18 cellular contexts compared by ENCODE assay signal in the genomic region with DNA sequence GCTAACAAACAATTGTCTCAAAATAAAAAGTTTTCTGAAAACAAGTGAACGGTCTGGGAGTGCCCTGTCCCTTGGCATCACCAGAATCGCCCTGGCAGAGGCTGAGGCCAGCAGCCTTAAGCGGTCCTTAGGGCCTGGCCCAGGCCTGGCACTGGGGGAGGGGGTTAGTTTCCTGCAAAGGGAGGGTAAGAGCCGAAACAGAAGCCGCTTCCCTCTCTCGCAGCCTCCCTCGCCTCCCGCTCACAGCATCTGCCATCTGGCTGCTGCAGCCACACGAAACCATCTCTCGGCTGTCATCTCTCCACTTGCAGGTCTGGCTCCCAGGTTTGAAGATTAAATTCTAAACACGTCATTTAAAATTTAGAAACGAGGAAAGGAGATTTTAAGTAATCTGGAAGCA. TPM values are rescaled to one million over a fixed set of nuclear protein-coding genes. Genes with fewer than 3 reads are reported as not detected.
DNase-seq lines count a peak whose midpoint lies in the region; ATAC-seq, FAIRE-seq and TF ChIP-seq lines count a peak whose summit lies in the region.
"Had no signal": no experiment of that assay in that cellular context is flagged by ENCODE, and none has a peak within 500 bp of the region (broad histone marks: within the 10 kb centered on the region; RNA-seq: fewer than 3 reads in every experiment).

No MANE protein-coding gene starts in this region.

- H3K23ac ChIP-seq in H1 (ENCODE audit: insufficient read length), result no peak overlapping the region

- no peak overlapping the region for H2BK5ac ChIP-seq in H1 (ENCODE audit: low read depth, low read length)

- no peak for FAIRE-seq in H1 (lab: Jason Lieb, UNC)

- H3K9me3 Mint-ChIP-seq in chondrocyte (ENCODE audit: low read depth), result no peaks in the 10 kb centered on the region
- H3K9me3 Mint-ChIP-seq: activated naive CD4-positive, alpha-beta T cell treated with anti-CD3 and anti-CD28 coated beads, Interleukin-2, amount 50 U/mL, for 72 hours had no signal

- DNase-seq in Right ventricle myocardium inferior (ENCODE audit: missing footprints) (no peak), cardiac septum (ENCODE audit: low spot score) (no peak), NCI-H524 treated with DMSO at 0.1 percent for 48 hours (lab: John Stamatoyannopoulos, UW) (peak; percentile 81), H1 (ENCODE audit: low read depth in 1 of 2, low spot score in 2 of 2) (no peak), superior temporal gyrus (ENCODE audit: extremely low spot score) (peak; percentile 48), HuH-7 (ENCODE audit: low spot score) (no peak), chondrocyte (ENCODE audit: low spot score) (no peak), DMS79 treated with DMSO at 0.1 percent for 48 hours (lab: John Stamatoyannopoulos, UW) (no peak)
- DNase-seq: ACHN; Caco-2; KBM-7; NCI-H187; stimulated activated naive CD4-positive, alpha-beta T cell treated with Interleukin-2 at 50 U/mL for 16 hours had no signal

- TF ChIP-seq POLR2A in H1 (IDR thresholded peaks at IDR 0.05; ENCODE audit: control extremely low read depth in 1 of 2, low read depth in 2 of 2, low read length in 2 of 2), result no peak

- H3K79me2 ChIP-seq in H1 (ENCODE audit: control insufficient read depth in 1 of 2, insufficient read depth in 2 of 2, low read length in 2 of 2), result peaks cover 4 to 80% of the 10 kb centered on the region in 2 experiments; a peak in 3 of 4 replicates

- H2BK120ac ChIP-seq in H1 (replicated peaks; ENCODE audit: low read depth, low read length), result no peak overlapping the region

- H4K5ac ChIP-seq in H1 (ENCODE audit: insufficient read length, low read depth, low read length), result no peak overlapping the region

- peaks cover 88% of the 10 kb centered on the region for H3K4me1 Mint-ChIP-seq in chondrocyte (ENCODE audit: low read depth)

- no peak for TF ChIP-seq CTCF in H1 (IDR thresholded peaks at IDR 0.05; ENCODE audit: control extremely low read depth in 1 of 3, insufficient read depth in 1 of 3, low read depth in 1 of 3, low read length in 3 of 3)
- no peak for TF ChIP-seq CTCF in chondrocyte (IDR thresholded peaks at IDR 0.05)

- H2AFZ ChIP-seq in H1 (ENCODE audit: low read length), result no peak overlapping the region

- no peak overlapping the region for H3K27ac ChIP-seq in H1 (ENCODE audit: low read depth, low read length)

- TF ChIP-seq RAD21 in H1 (IDR thresholded peaks at IDR 0.05 in 1 of 2, conservative IDR thresholded peaks at IDR 0.05 in 1 of 2; ENCODE audit: low read depth in 2 of 2, low read length in 2 of 2), result no peak

- CTCF ChIA-PET in H1 (lab: Charles Lee; ENCODE audit: partially characterized antibody), result interaction anchor here (1.4 kb wide), 1 partner anchor 11 kb away, joined by 3 read pairs; no protein-coding TSS in a partner anchor

- POLR2A ChIA-PET in H1 (lab: Charles Lee; ENCODE audit: partially characterized antibody), result interaction anchor here (1.7 kb wide), 1 partner anchor 13 kb away, joined by 4 read pairs; no protein-coding TSS in a partner anchor

- no peaks in the 10 kb centered on the region for H3K36me3 ChIP-seq in H1 (ENCODE audit: control insufficient read depth in 2 of 4, insufficient read depth in 4 of 4, low read length in 3 of 4)

- H4K8ac ChIP-seq in H1 (ENCODE audit: extremely low read depth, insufficient read depth, low read length), result no peak overlapping the region

- H2AK5ac ChIP-seq in H1 (ENCODE audit: low read depth, low read length), result no peak overlapping the region

- H3K4me3 Mint-ChIP-seq in chondrocyte (ENCODE audit: unreplicated experiment), result no peak overlapping the region

- no peak overlapping the region for H3K4me2 ChIP-seq in H1 (ENCODE audit: insufficient read depth in 1 of 2, low read depth in 2 of 2, low read length in 2 of 2)

- H3K36me3 Mint-ChIP-seq in chondrocyte (ENCODE audit: low read depth), result peaks cover 7% of the 10 kb centered on the region
- H3K36me3 Mint-ChIP-seq: activated naive CD4-positive, alpha-beta T cell treated with anti-CD3 and anti-CD28 coated beads, Interleukin-2, amount 50 U/mL, for 72 hours had no signal

- intact Hi-C loops in Right ventricle myocardium inferior (cut with DNase I) (no loop called here), cardiac septum (cut with DNase I) (no loop called here)

- H3K4me3 ChIP-seq in H1 (ENCODE audit: extremely low read depth in 1 of 4, insufficient read depth in 2 of 4, low read depth in 3 of 4, low read length in 4 of 4), result no peak overlapping the region

- 73% methylated on average over 12 of the region's 12 CpGs; no CpG with 5 or more reads in 1 of the 2 experiments for WGBS in H1 (ENCODE audit: extremely low coverage in 1 of 2, insufficient coverage in 1 of 2, insufficient read length in 1 of 2, insufficient replicate concordance in 2 of 2, low coverage in 1 of 2, low lambda C conversion rate in 2 of 2, missing lambda C conversion rate in 1 of 2), 2 experiments

- no peak overlapping the region for H3K4ac ChIP-seq in H1 (replicated peaks; ENCODE audit: insufficient read length, low read depth, low read length)

- 0 out of 2 replicates have a peak overlapping the region, but pooled peaks have one; percentile 32 for H2BK20ac ChIP-seq in H1 (ENCODE audit: low read length)

- no peak overlapping the region for H3K27ac Mint-ChIP-seq in chondrocyte (ENCODE audit: unreplicated experiment)
- H3K27ac Mint-ChIP-seq: activated naive CD4-positive, alpha-beta T cell treated with anti-CD3 and anti-CD28 coated beads, Interleukin-2, amount 50 U/mL, for 72 hours had no signal

- H4K91ac ChIP-seq in H1 (replicated peaks; ENCODE audit: insufficient read length, low read length), result no peak overlapping the region

- no peaks in the 10 kb centered on the region for H3K9me3 ChIP-seq in H1 (ENCODE audit: insufficient read depth in 2 of 2, low read depth in 1 of 2, low read length in 1 of 2)
- H3K9me3 ChIP-seq: Caco-2 had no signal

- TF ChIP-seq EP300 in H1 (IDR thresholded peaks at IDR 0.05; ENCODE audit: borderline replicate concordance in 1 of 2, low read depth in 2 of 2, low read length in 2 of 2), result no peak

- no peak overlapping the region for H3K14ac ChIP-seq in H1 (ENCODE audit: insufficient read length)

- no peak overlapping the region for H3K56ac ChIP-seq in H1 (replicated peaks; ENCODE audit: insufficient read length, low read depth, low read length)

- peaks cover 40% of the 10 kb centered on the region for H3K79me1 ChIP-seq in H1 (ENCODE audit: low read depth, low read length)

- peaks cover 12 to 38% (median 19%) of the 10 kb centered on the region in 4 experiments for H3K4me1 ChIP-seq in H1 (replicated peaks in 1 of 4; ENCODE audit: control insufficient read depth in 3 of 4, insufficient read depth in 4 of 4, low read length in 3 of 4)
- H3K4me1 ChIP-seq: Caco-2 had no signal

- H3K27me3 ChIP-seq in H1 (replicated peaks in 1 of 4; ENCODE audit: control insufficient read depth in 3 of 4, extremely low read depth in 1 of 4, insufficient read depth in 3 of 4, low read length in 3 of 4), result no peaks in the 10 kb centered on the region

- H2BK12ac ChIP-seq in H1 (ENCODE audit: low read depth, low read length), result 0 out of 2 replicates have a peak overlapping the region, but pooled peaks have one; percentile 11

- H4K20me1 ChIP-seq in H1 (replicated peaks in 1 of 2; ENCODE audit: control insufficient read depth in 1 of 2, insufficient read depth in 2 of 2, low read length in 2 of 2), result peaks cover 17 to 25% of the 10 kb centered on the region in 2 experiments

- no peaks in the 10 kb centered on the region for H3K27me3 Mint-ChIP-seq in chondrocyte (ENCODE audit: low read depth)

- no peaks in the 10 kb centered on the region for H3K23me2 ChIP-seq in H1 (ENCODE audit: low read depth, low read length)

- no peak overlapping the region for H2BK15ac ChIP-seq in H1 (ENCODE audit: low read length)

- peak; percentile 50 for ATAC-seq in Right ventricle myocardium inferior
- ATAC-seq: activated CD4-positive, CD25-positive, alpha-beta regulatory T cell treated with anti-CD3 and anti-CD28 coated beads, Interleukin-2, amount 50 U/mL, for 24 hours; activated naive CD4-positive, alpha-beta T cell treated with anti-CD3 and anti-CD28 coated beads, Interleukin-2, amount 50 U/mL, for 72 hours had no signal

- H3K9ac ChIP-seq in H1 (replicated peaks in 1 of 4; ENCODE audit: extremely low read depth in 1 of 4, low read depth in 3 of 4, low read length in 3 of 4), result no peak overlapping the region

- no peak overlapping the region for H3K18ac ChIP-seq in H1 (ENCODE audit: extremely low read depth, low read length)

TF ChIP-seq in H1, 55 proteins besides CTCF, POLR2A, EP300 and RAD21 (continues in another document):
- TF ChIP-seq SUZ12 (IDR thresholded peaks at IDR 0.05; ENCODE audit: low read length), result no peak
- no peak for TF ChIP-seq HDAC2 (IDR thresholded peaks at IDR 0.05; ENCODE audit: borderline replicate concordance in 1 of 2, low read depth in 2 of 2, low read length in 2 of 2)
- TF ChIP-seq EGR1 (IDR thresholded peaks at IDR 0.05; ENCODE audit: borderline replicate concordance, low read depth, low read length), result no peak
- no peak for TF ChIP-seq SP4 (IDR thresholded peaks at IDR 0.05; ENCODE audit: low read length)
- no peak for TF ChIP-seq TBP (IDR thresholded peaks at IDR 0.05; ENCODE audit: low read depth, low read length)
- no peak for TF ChIP-seq KDM5A (IDR thresholded peaks at IDR 0.05; ENCODE audit: low read length)

RNA-seq across cellular contexts. Expression of gene PMEPA1, which starts 31.5 kb away (rescaled TPM):
- total RNA-seq in Right ventricle myocardium inferior (23.9 TPM), cardiac septum (34.8 TPM), chondrocyte (151 to 298 TPM (median 163 TPM) in 3 replicates)
- 20.0 and 20.5 TPM in 2 replicates for total RNA-seq in H1 (2021; fragmentation: NEBNext Ultra II Directional; extraction: Animal tissue kit (Norgen Biotek cat#: 25700))
- polyA plus RNA-seq in H1 (2011; rRNA removed), result 12.7 and 18.1 TPM in 2 replicates
- polyA plus RNA-seq in H1 (2011; cell fraction: cytosol; rRNA removed), result 10.3 TPM
- polyA plus RNA-seq in H1 (2011; cell fraction: nucleus; rRNA removed), result 21.0 TPM
- polyA plus RNA-seq in H1 (2012, experiment 1 of 2), result 3.8 to 11.4 TPM (median 10.2 TPM) in 4 replicates
- 7.9 TPM for polyA plus RNA-seq in H1 (2012, experiment 2 of 2)
- 17.9 TPM for polyA plus RNA-seq in H1 (2013, experiment 1 of 2)
- polyA plus RNA-seq in H1 (2013, experiment 2 of 2), result 19.1 TPM
- 5.6 and 6.0 TPM in 2 replicates for polyA minus RNA-seq in H1 (2011; rRNA and poly(A)+ RNA removed)
- 15.3 TPM for polyA minus RNA-seq in H1 (2011; cell fraction: cytosol; rRNA and poly(A)+ RNA removed)
- 12.0 TPM for polyA minus RNA-seq in H1 (2011; cell fraction: nucleus; rRNA and poly(A)+ RNA removed)

RNA-seq across cellular contexts. Expression of gene ZBP1, which starts 58.1 kb away (rescaled TPM):
- total RNA-seq in Right ventricle myocardium inferior, result 0.22 TPM
- 0.43 TPM for total RNA-seq in cardiac septum
- total RNA-seq in H1 (2021; fragmentation: NEBNext Ultra II Directional; extraction: Animal tissue kit (Norgen Biotek cat#: 25700)), result not detected in 2 replicates
- not detected in 2 replicates for polyA plus RNA-seq in H1 (2011; rRNA removed)
- polyA plus RNA-seq in H1 (2011; cell fraction: cytosol; rRNA removed), result not detected
- polyA plus RNA-seq in H1 (2011; cell fraction: nucleus; rRNA removed), result not detected
- polyA plus RNA-seq in H1 (2012, experiment 1 of 2), result not detected in 4 replicates
- not detected for polyA plus RNA-seq in H1 (2012, experiment 2 of 2)
- polyA plus RNA-seq in H1 (2013, experiment 1 of 2), result not detected
- polyA plus RNA-seq in H1 (2013, experiment 2 of 2), result not detected
- not detected in 2 replicates for polyA minus RNA-seq in H1 (2011; rRNA and poly(A)+ RNA removed)
- not detected for polyA minus RNA-seq in H1 (2011; cell fraction: cytosol; rRNA and poly(A)+ RNA removed)
- polyA minus RNA-seq in H1 (2011; cell fraction: nucleus; rRNA and poly(A)+ RNA removed), result not detected
- not detected in 3 replicates for total RNA-seq in chondrocyte
- total RNA-seq: bronchial epithelial cell, Caco-2, fibroblast of villous mesenchyme, H4 had no signal

Comparison
In these comparisons a context has a peak if more than half of its experiments do, and no peak if none do; other contexts are left out.
1. DNase-seq: peak in NCI-H524 treated with DMSO at 0.1 percent for 48 hours (single experiment) and superior temporal gyrus (single experiment); none in Right ventricle myocardium inferior (single experiment), cardiac septum (single experiment), H1 (0 of 2), HuH-7 (single experiment), chondrocyte (single experiment) and DMS79 treated with DMSO at 0.1 percent for 48 hours (single experiment).